2 cellular contexts compared by ENCODE assay signal in the genomic region with DNA sequence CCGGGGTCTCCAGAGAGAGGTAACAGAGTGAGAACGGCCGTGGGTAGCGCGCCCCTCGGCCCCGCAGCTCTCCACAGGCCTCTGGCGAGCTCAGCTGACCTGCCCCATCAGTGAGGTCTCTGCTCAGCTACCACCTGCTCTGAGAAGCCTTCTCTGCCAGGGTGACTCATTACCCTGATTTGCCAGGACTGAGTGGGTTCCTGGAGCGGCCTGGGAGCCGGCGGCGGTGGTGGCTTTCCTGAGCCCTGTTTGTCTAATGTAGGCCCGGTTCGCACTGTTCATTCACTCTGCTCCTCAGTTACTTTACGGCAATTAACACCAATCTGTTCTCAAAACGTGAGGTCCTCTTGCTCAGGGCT.
TF ChIP-seq lines count a peak whose summit lies in the region.

No MANE protein-coding gene starts in this region.

TF ChIP-seq in SK-N-SH, 30 proteins besides CTCF, POLR2A, EP300 and RAD21 (continued from another document):
- TF ChIP-seq, protein P1, sequence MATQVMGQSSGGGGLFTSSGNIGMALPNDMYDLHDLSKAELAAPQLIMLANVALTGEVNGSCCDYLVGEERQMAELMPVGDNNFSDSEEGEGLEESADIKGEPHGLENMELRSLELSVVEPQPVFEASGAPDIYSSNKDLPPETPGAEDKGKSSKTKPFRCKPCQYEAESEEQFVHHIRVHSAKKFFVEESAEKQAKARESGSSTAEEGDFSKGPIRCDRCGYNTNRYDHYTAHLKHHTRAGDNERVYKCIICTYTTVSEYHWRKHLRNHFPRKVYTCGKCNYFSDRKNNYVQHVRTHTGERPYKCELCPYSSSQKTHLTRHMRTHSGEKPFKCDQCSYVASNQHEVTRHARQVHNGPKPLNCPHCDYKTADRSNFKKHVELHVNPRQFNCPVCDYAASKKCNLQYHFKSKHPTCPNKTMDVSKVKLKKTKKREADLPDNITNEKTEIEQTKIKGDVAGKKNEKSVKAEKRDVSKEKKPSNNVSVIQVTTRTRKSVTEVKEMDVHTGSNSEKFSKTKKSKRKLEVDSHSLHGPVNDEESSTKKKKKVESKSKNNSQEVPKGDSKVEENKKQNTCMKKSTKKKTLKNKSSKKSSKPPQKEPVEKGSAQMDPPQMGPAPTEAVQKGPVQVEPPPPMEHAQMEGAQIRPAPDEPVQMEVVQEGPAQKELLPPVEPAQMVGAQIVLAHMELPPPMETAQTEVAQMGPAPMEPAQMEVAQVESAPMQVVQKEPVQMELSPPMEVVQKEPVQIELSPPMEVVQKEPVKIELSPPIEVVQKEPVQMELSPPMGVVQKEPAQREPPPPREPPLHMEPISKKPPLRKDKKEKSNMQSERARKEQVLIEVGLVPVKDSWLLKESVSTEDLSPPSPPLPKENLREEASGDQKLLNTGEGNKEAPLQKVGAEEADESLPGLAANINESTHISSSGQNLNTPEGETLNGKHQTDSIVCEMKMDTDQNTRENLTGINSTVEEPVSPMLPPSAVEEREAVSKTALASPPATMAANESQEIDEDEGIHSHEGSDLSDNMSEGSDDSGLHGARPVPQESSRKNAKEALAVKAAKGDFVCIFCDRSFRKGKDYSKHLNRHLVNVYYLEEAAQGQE (IDR thresholded peaks at IDR 0.05; ENCODE audit: low read depth, low read length) = no peak
- TF ChIP-seq GATA2 (CRISPR knock-in tag; IDR thresholded peaks at IDR 0.05) = no peak
- no peak for TF ChIP-seq MXI1 (IDR thresholded peaks at IDR 0.05; ENCODE audit: low read depth, low read length)
- no peak for TF ChIP-seq JUND (IDR thresholded peaks at IDR 0.05)
- no peak for TF ChIP-seq SMC3 (IDR thresholded peaks at IDR 0.05; ENCODE audit: low read depth, low read length)

TF ChIP-seq in SK-N-SH treated with all-trans-retinoic acid at 6 μM for 48 hours, 23 proteins besides CTCF, POLR2A, EP300 and RAD21 (continued from another document):
- TF ChIP-seq, protein P2, sequence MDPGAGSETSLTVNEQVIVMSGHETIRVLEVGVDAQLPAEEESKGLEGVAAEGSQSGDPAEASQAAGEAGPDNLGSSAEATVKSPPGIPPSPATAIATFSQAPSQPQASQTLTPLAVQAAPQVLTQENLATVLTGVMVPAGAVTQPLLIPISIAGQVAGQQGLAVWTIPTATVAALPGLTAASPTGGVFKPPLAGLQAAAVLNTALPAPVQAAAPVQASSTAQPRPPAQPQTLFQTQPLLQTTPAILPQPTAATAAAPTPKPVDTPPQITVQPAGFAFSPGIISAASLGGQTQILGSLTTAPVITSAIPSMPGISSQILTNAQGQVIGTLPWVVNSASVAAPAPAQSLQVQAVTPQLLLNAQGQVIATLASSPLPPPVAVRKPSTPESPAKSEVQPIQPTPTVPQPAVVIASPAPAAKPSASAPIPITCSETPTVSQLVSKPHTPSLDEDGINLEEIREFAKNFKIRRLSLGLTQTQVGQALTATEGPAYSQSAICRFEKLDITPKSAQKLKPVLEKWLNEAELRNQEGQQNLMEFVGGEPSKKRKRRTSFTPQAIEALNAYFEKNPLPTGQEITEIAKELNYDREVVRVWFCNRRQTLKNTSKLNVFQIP (CRISPR knock-in tag; IDR thresholded peaks at IDR 0.05; ENCODE audit: borderline replicate concordance, low read depth) = no peak
- TF ChIP-seq ISL1 (CRISPR knock-in tag; IDR thresholded peaks at IDR 0.05) (no peak), CSDC2 (CRISPR knock-in tag; IDR thresholded peaks at IDR 0.05) (no peak), ZNF8 (CRISPR knock-in tag; IDR thresholded peaks at IDR 0.05) (no peak), CREB5 (CRISPR knock-in tag; IDR thresholded peaks at IDR 0.05; ENCODE audit: low read depth) (no peak)
- TF ChIP-seq, protein P3, sequence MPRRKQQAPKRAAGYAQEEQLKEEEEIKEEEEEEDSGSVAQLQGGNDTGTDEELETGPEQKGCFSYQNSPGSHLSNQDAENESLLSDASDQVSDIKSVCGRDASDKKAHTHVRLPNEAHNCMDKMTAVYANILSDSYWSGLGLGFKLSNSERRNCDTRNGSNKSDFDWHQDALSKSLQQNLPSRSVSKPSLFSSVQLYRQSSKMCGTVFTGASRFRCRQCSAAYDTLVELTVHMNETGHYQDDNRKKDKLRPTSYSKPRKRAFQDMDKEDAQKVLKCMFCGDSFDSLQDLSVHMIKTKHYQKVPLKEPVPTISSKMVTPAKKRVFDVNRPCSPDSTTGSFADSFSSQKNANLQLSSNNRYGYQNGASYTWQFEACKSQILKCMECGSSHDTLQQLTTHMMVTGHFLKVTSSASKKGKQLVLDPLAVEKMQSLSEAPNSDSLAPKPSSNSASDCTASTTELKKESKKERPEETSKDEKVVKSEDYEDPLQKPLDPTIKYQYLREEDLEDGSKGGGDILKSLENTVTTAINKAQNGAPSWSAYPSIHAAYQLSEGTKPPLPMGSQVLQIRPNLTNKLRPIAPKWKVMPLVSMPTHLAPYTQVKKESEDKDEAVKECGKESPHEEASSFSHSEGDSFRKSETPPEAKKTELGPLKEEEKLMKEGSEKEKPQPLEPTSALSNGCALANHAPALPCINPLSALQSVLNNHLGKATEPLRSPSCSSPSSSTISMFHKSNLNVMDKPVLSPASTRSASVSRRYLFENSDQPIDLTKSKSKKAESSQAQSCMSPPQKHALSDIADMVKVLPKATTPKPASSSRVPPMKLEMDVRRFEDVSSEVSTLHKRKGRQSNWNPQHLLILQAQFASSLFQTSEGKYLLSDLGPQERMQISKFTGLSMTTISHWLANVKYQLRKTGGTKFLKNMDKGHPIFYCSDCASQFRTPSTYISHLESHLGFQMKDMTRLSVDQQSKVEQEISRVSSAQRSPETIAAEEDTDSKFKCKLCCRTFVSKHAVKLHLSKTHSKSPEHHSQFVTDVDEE (CRISPR knock-in tag; IDR thresholded peaks at IDR 0.05) = no peak
